ENCODE assay signal across 3 cellular contexts in the genomic region with DNA sequence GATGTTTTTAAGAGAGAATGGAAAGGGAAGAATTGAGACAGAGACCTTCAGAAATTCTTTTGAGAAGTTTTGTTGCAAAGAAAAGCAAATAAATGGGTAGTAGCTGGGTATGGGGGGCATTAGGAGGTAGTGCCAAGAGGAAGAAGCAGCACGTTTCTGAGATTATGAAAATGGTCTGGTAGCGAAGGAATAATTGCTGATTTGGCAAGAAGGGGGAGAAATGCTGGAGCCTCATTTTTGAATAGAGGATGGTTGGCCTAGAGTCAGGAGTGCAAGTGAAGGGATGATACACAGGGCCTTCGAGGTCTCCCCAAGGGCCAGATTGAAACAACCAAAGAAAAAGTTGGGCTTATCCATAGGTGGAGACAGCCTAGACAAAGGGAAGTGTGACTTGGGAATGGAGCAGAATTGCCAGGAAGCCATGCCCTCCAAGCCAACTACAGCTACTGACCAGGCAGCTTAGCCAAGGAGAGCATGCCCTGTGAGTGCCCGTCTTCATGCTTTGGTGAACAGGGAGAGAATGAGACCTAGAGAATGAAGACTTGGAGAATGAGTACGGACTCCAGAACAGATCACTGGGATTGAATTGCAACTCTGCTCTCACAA.
TF ChIP-seq lines count a peak whose summit lies in the region.

No MANE protein-coding gene starts in this region.

TF ChIP-seq in A549, 52 proteins besides CTCF, POLR2A, EP300 and RAD21:
- no peak for TF ChIP-seq CBX8 (IDR thresholded peaks at IDR 0.05)
- TF ChIP-seq MAFK (IDR thresholded peaks at IDR 0.05; ENCODE audit: partially characterized antibody): peak; percentile 19

TF ChIP-seq in HEK293, 187 proteins besides CTCF, POLR2A, EP300 and RAD21:
- TF ChIP-seq, protein P1, sequence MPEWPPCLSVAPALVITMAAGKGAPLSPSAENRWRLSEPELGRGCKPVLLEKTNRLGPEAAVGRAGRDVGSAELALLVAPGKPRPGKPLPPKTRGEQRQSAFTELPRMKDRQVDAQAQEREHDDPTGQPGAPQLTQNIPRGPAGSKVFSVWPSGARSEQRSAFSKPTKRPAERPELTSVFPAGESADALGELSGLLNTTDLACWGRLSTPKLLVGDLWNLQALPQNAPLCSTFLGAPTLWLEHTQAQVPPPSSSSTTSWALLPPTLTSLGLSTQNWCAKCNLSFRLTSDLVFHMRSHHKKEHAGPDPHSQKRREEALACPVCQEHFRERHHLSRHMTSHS (tag by site-specific recombination; IDR thresholded peaks at IDR 0.05): no peak
- no peak for TF ChIP-seq ZNF121 (tag by site-specific recombination; IDR thresholded peaks at IDR 0.05)
- TF ChIP-seq ZNF184 (tag by site-specific recombination; IDR thresholded peaks at IDR 0.05): no peak
- TF ChIP-seq ZNF335 (tag by site-specific recombination; conservative IDR thresholded peaks at IDR 0.05): no peak
- peak; percentile 87 for TF ChIP-seq ZNF140 (tag by site-specific recombination; IDR thresholded peaks at IDR 0.05)
- TF ChIP-seq, protein P2, sequence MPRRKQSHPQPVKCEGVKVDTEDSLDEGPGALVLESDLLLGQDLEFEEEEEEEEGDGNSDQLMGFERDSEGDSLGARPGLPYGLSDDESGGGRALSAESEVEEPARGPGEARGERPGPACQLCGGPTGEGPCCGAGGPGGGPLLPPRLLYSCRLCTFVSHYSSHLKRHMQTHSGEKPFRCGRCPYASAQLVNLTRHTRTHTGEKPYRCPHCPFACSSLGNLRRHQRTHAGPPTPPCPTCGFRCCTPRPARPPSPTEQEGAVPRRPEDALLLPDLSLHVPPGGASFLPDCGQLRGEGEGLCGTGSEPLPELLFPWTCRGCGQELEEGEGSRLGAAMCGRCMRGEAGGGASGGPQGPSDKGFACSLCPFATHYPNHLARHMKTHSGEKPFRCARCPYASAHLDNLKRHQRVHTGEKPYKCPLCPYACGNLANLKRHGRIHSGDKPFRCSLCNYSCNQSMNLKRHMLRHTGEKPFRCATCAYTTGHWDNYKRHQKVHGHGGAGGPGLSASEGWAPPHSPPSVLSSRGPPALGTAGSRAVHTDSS (tag by site-specific recombination; IDR thresholded peaks at IDR 0.05): no peak
- TF ChIP-seq ZNF433 (tag by site-specific recombination; IDR thresholded peaks at IDR 0.05; ENCODE audit: low read depth): no peak
- TF ChIP-seq ZNF548 (tag by site-specific recombination; IDR thresholded peaks at IDR 0.05): no peak

TF ChIP-seq in K562, 482 proteins besides CTCF, POLR2A, EP300 and RAD21:
- TF ChIP-seq CCAR2 (IDR thresholded peaks at IDR 0.05; ENCODE audit: low read depth, low read length) (no peak), HNRNPH1 (optimal IDR thresholded peaks at IDR 0.05; ENCODE audit: low read depth, low read length) (no peak), MCM2 (IDR thresholded peaks at IDR 0.05; ENCODE audit: low read depth) (no peak), NUFIP1 (IDR thresholded peaks at IDR 0.05; ENCODE audit: partially characterized antibody) (no peak), RNF2 (IDR thresholded peaks at IDR 0.05) (no peak), C11orf30 (IDR thresholded peaks at IDR 0.05; ENCODE audit: low read depth) (peak; percentile 65; the same call in 1 of the 2 replicates), ZNF316 (IDR thresholded peaks at IDR 0.05) (peak; percentile 70), TEAD1 (CRISPR knock-in tag; IDR thresholded peaks at IDR 0.05) (no peak), NCOA4 (IDR thresholded peaks at IDR 0.05; ENCODE audit: partially characterized antibody) (no peak), ELF1 (tag; IDR thresholded peaks at IDR 0.05) (no peak), HEY1 (CRISPR knock-in tag; IDR thresholded peaks at IDR 0.05; ENCODE audit: borderline replicate concordance) (no peak), ZNF699 (CRISPR knock-in tag; IDR thresholded peaks at IDR 0.05; ENCODE audit: insufficient replicate concordance) (no peak), DNMT1 (IDR thresholded peaks at IDR 0.05) (no peak), ZNF444 (CRISPR knock-in tag; IDR thresholded peaks at IDR 0.05) (no peak), MAFF (IDR thresholded peaks at IDR 0.05; ENCODE audit: low read length) (peak; percentile 45; the same call in 1 of the 2 replicates), ZNF146 (CRISPR knock-in tag; IDR thresholded peaks at IDR 0.05; ENCODE audit: unreplicated experiment) (no peak), MTA3 (IDR thresholded peaks at IDR 0.05; ENCODE audit: borderline replicate concordance) (no peak), CBFA2T3 (IDR thresholded peaks at IDR 0.05) (no peak), DPF2 (IDR thresholded peaks at IDR 0.05) (no peak), ZKSCAN8 (CRISPR knock-in tag; IDR thresholded peaks at IDR 0.05) (no peak), POLR3A (IDR thresholded peaks at IDR 0.05; ENCODE audit: borderline replicate concordance, extremely low read depth, insufficient read depth, insufficient read length) (no peak), POLR3G (IDR thresholded peaks at IDR 0.05; ENCODE audit: extremely low read depth, insufficient read length, insufficient replicate concordance) (no peak), MAFK (IDR thresholded peaks at IDR 0.05; ENCODE audit: low read length) (peak; percentile 49; the same call in 1 of the 2 replicates), ZNF41 (CRISPR knock-in tag; conservative IDR thresholded peaks at IDR 0.05) (no peak), TGIF2 (CRISPR knock-in tag; IDR thresholded peaks at IDR 0.05) (no peak)
- TF ChIP-seq, protein P3, sequence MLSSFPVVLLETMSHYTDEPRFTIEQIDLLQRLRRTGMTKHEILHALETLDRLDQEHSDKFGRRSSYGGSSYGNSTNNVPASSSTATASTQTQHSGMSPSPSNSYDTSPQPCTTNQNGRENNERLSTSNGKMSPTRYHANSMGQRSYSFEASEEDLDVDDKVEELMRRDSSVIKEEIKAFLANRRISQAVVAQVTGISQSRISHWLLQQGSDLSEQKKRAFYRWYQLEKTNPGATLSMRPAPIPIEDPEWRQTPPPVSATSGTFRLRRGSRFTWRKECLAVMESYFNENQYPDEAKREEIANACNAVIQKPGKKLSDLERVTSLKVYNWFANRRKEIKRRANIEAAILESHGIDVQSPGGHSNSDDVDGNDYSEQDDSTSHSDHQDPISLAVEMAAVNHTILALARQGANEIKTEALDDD (IDR thresholded peaks at IDR 0.05): no peak
- TF ChIP-seq, protein P4, sequence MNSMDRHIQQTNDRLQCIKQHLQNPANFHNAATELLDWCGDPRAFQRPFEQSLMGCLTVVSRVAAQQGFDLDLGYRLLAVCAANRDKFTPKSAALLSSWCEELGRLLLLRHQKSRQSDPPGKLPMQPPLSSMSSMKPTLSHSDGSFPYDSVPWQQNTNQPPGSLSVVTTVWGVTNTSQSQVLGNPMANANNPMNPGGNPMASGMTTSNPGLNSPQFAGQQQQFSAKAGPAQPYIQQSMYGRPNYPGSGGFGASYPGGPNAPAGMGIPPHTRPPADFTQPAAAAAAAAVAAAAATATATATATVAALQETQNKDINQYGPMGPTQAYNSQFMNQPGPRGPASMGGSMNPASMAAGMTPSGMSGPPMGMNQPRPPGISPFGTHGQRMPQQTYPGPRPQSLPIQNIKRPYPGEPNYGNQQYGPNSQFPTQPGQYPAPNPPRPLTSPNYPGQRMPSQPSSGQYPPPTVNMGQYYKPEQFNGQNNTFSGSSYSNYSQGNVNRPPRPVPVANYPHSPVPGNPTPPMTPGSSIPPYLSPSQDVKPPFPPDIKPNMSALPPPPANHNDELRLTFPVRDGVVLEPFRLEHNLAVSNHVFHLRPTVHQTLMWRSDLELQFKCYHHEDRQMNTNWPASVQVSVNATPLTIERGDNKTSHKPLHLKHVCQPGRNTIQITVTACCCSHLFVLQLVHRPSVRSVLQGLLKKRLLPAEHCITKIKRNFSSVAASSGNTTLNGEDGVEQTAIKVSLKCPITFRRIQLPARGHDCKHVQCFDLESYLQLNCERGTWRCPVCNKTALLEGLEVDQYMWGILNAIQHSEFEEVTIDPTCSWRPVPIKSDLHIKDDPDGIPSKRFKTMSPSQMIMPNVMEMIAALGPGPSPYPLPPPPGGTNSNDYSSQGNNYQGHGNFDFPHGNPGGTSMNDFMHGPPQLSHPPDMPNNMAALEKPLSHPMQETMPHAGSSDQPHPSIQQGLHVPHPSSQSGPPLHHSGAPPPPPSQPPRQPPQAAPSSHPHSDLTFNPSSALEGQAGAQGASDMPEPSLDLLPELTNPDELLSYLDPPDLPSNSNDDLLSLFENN (IDR thresholded peaks at IDR 0.05; ENCODE audit: low read depth in 2 of 2, low read length in 2 of 2): no peak
- TF ChIP-seq, protein P5, sequence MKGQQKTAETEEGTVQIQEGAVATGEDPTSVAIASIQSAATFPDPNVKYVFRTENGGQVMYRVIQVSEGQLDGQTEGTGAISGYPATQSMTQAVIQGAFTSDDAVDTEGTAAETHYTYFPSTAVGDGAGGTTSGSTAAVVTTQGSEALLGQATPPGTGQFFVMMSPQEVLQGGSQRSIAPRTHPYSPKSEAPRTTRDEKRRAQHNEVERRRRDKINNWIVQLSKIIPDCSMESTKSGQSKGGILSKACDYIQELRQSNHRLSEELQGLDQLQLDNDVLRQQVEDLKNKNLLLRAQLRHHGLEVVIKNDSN (CRISPR knock-in tag; IDR thresholded peaks at IDR 0.05): no peak
- TF ChIP-seq, protein P6, sequence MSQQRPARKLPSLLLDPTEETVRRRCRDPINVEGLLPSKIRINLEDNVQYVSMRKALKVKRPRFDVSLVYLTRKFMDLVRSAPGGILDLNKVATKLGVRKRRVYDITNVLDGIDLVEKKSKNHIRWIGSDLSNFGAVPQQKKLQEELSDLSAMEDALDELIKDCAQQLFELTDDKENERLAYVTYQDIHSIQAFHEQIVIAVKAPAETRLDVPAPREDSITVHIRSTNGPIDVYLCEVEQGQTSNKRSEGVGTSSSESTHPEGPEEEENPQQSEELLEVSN (IDR thresholded peaks at IDR 0.05; ENCODE audit: borderline replicate concordance in 1 of 2, extremely low read depth in 1 of 2, insufficient read depth in 1 of 2, insufficient read length in 1 of 2, low read depth in 1 of 2, low read length in 1 of 2, poor library complexity in 1 of 2, severe bottlenecking in 1 of 2): no peak
- TF ChIP-seq, protein P7, sequence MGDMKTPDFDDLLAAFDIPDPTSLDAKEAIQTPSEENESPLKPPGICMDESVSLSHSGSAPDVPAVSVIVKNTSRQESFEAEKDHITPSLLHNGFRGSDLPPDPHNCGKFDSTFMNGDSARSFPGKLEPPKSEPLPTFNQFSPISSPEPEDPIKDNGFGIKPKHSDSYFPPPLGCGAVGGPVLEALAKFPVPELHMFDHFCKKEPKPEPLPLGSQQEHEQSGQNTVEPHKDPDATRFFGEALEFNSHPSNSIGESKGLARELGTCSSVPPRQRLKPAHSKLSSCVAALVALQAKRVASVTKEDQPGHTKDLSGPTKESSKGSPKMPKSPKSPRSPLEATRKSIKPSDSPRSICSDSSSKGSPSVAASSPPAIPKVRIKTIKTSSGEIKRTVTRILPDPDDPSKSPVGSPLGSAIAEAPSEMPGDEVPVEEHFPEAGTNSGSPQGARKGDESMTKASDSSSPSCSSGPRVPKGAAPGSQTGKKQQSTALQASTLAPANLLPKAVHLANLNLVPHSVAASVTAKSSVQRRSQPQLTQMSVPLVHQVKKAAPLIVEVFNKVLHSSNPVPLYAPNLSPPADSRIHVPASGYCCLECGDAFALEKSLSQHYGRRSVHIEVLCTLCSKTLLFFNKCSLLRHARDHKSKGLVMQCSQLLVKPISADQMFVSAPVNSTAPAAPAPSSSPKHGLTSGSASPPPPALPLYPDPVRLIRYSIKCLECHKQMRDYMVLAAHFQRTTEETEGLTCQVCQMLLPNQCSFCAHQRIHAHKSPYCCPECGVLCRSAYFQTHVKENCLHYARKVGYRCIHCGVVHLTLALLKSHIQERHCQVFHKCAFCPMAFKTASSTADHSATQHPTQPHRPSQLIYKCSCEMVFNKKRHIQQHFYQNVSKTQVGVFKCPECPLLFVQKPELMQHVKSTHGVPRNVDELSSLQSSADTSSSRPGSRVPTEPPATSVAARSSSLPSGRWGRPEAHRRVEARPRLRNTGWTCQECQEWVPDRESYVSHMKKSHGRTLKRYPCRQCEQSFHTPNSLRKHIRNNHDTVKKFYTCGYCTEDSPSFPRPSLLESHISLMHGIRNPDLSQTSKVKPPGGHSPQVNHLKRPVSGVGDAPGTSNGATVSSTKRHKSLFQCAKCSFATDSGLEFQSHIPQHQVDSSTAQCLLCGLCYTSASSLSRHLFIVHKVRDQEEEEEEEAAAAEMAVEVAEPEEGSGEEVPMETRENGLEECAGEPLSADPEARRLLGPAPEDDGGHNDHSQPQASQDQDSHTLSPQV (IDR thresholded peaks at IDR 0.05): no peak
- TF ChIP-seq, protein P8, sequence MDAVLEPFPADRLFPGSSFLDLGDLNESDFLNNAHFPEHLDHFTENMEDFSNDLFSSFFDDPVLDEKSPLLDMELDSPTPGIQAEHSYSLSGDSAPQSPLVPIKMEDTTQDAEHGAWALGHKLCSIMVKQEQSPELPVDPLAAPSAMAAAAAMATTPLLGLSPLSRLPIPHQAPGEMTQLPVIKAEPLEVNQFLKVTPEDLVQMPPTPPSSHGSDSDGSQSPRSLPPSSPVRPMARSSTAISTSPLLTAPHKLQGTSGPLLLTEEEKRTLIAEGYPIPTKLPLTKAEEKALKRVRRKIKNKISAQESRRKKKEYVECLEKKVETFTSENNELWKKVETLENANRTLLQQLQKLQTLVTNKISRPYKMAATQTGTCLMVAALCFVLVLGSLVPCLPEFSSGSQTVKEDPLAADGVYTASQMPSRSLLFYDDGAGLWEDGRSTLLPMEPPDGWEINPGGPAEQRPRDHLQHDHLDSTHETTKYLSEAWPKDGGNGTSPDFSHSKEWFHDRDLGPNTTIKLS (IDR thresholded peaks at IDR 0.05; ENCODE audit: borderline replicate concordance, low read depth): no peak
